ENCODE assay signal across 23 cellular contexts in genomic region chr12:2242816-2243215, GRCh38.
"Had no signal": no experiment of that assay in that cellular context is flagged by ENCODE, and none has a peak within 500 bp of the region (broad histone marks: within the 10 kb centered on the region; RNA-seq: fewer than 3 reads in every experiment).

No MANE protein-coding gene starts in this region.

- H3K4me3 Mint-ChIP-seq: activated naive CD8-positive, alpha-beta T cell treated with anti-CD3 and anti-CD28 coated beads, Interleukin-2, amount 10 ng/mL, durations not matched to agents 7 days and 5 days; dendritic cell treated with granulocyte-macrophage colony-stimulating factor and Interleukin-4, amounts not matched to agents 40 ng/mL and 50 ng/mL, for 4 days; naive B cell; neural progenitor cell; stimulated activated naive CD8-positive, alpha-beta T cell treated with anti-CD3 and anti-CD28 coated beads, Interleukin-15, Interleukin-2, amounts not matched to agents 100 ng/mL and 50 ng/mL, for 24 hours; T-helper 2 cell treated with Interferon-gamma antibody and Interleukin-4, amounts not matched to agents 5 μg/mL and 100 μg/mL, for 36 hours had no signal

- H3K27ac Mint-ChIP-seq: activated naive CD8-positive, alpha-beta T cell treated with anti-CD3 and anti-CD28 coated beads, Interleukin-2, amount 10 ng/mL, durations not matched to agents 7 days and 5 days; dendritic cell treated with granulocyte-macrophage colony-stimulating factor and Interleukin-4, amounts not matched to agents 40 ng/mL and 50 ng/mL, for 4 days; naive B cell; neural progenitor cell; stimulated activated naive CD8-positive, alpha-beta T cell treated with anti-CD3 and anti-CD28 coated beads, Interleukin-15, Interleukin-2, amounts not matched to agents 100 ng/mL and 50 ng/mL, for 24 hours; T-helper 2 cell treated with Interferon-gamma antibody and Interleukin-4, amounts not matched to agents 5 μg/mL and 100 μg/mL, for 36 hours had no signal

- H3K79me2 ChIP-seq: parathyroid adenoma had no signal

- H2AFZ ChIP-seq: parathyroid adenoma had no signal

- H3K27ac ChIP-seq: lower lobe of right lung, neural progenitor cell, parathyroid adenoma, testis, upper lobe of right lung had no signal

- H3K9me3 ChIP-seq: breast epithelium, heart right ventricle, lower lobe of right lung, testis, upper lobe of right lung had no signal

- H3K4me1 ChIP-seq: breast epithelium, lower lobe of right lung, parathyroid adenoma, testis had no signal

- H3K9me3 Mint-ChIP-seq: activated naive CD8-positive, alpha-beta T cell treated with anti-CD3 and anti-CD28 coated beads, Interleukin-2, amount 10 ng/mL, durations not matched to agents 7 days and 5 days; dendritic cell treated with granulocyte-macrophage colony-stimulating factor and Interleukin-4, amounts not matched to agents 40 ng/mL and 50 ng/mL, for 4 days; naive B cell; neural progenitor cell; stimulated activated naive CD8-positive, alpha-beta T cell treated with anti-CD3 and anti-CD28 coated beads, Interleukin-15, Interleukin-2, amounts not matched to agents 100 ng/mL and 50 ng/mL, for 24 hours; T-helper 2 cell treated with Interferon-gamma antibody and Interleukin-4, amounts not matched to agents 5 μg/mL and 100 μg/mL, for 36 hours had no signal

- H3K27me3 Mint-ChIP-seq: activated naive CD8-positive, alpha-beta T cell treated with anti-CD3 and anti-CD28 coated beads, Interleukin-2, amount 10 ng/mL, durations not matched to agents 7 days and 5 days; dendritic cell treated with granulocyte-macrophage colony-stimulating factor and Interleukin-4, amounts not matched to agents 40 ng/mL and 50 ng/mL, for 4 days had no signal

- H3K4me3 ChIP-seq: breast epithelium, heart right ventricle, lower lobe of right lung, neural progenitor cell, testis, upper lobe of right lung had no signal

- DNase-seq: activated CD4-positive, alpha-beta T cell treated with anti-CD3 and anti-CD28 coated beads, Interleukin-2, amount 50 U/mL, for 1 hour; activated gamma-delta T cell treated with Interleukin-2 at 50 U/mL for 16 hours; activated naive CD8-positive, alpha-beta T cell treated with anti-CD3 and anti-CD28 coated beads, Interleukin-2, amount 10 ng/mL, durations not matched to agents 7 days and 5 days; anterior cingulate cortex; effector memory CD4-positive, alpha-beta T cell; foreskin melanocyte; heart right ventricle; left cardiac atrium; lower lobe of right lung; midbrain; naive B cell; retina; stimulated activated CD4-positive, alpha-beta T cell treated with anti-CD3 and anti-CD28 coated beads, Interleukin-15, amount 100 ng/mL, for 24 hours; stimulated activated CD4-positive, alpha-beta T cell treated with anti-CD3 and anti-CD28 coated beads, Interleukin-4, amount 100 ng/mL, for 1 hour; SW 1271; testis; upper lobe of right lung had no signal

- H3K9ac ChIP-seq: neural progenitor cell, parathyroid adenoma had no signal

- H3K4me1 Mint-ChIP-seq: activated naive CD8-positive, alpha-beta T cell treated with anti-CD3 and anti-CD28 coated beads, Interleukin-2, amount 10 ng/mL, durations not matched to agents 7 days and 5 days had no signal

- H3K36me3 Mint-ChIP-seq: activated naive CD8-positive, alpha-beta T cell treated with anti-CD3 and anti-CD28 coated beads, Interleukin-2, amount 10 ng/mL, durations not matched to agents 7 days and 5 days; naive B cell; neural progenitor cell had no signal

- H3K36me3 ChIP-seq: breast epithelium, heart right ventricle, lower lobe of right lung, neural progenitor cell, upper lobe of right lung had no signal

- ATAC-seq: heart right ventricle, left cardiac atrium, lower lobe of right lung, upper lobe of right lung had no signal

- H3K27me3 ChIP-seq: breast epithelium, heart right ventricle, neural progenitor cell, testis, upper lobe of right lung had no signal
